31 cellular contexts compared by ENCODE assay signal in genomic region chr21:36200089-36200561, GRCh38. TPM values are rescaled to one million over a fixed set of nuclear protein-coding genes. Genes with fewer than 3 reads are reported as not detected.
A peak's percentile ranks its signal among the peaks of the same experiment; 100 is the strongest.
DNase-seq lines count a peak whose midpoint lies in the region; ATAC-seq and TF ChIP-seq lines count a peak whose summit lies in the region.
"Had no signal": no experiment of that assay in that cellular context is flagged by ENCODE, and none has a peak within 500 bp of the region (broad histone marks: within the 10 kb centered on the region; RNA-seq: fewer than 3 reads in every experiment).

No MANE protein-coding gene starts in this region.

- no peak overlapping the region for H3K27ac ChIP-seq in lower lobe of right lung
- H3K27ac ChIP-seq: BLaER1, breast epithelium, SJCRH30, WERI-Rb-1 had no signal

- no peaks in the 10 kb centered on the region for H3K4me1 ChIP-seq in lower lobe of right lung
- H3K4me1 ChIP-seq: BLaER1, breast epithelium, SJCRH30 had no signal

- TF ChIP-seq CTCF in chondrocyte (IDR thresholded peaks at IDR 0.05) (no peak), lower lobe of right lung (IDR thresholded peaks at IDR 0.05) (no peak)

- no peaks in the 10 kb centered on the region for H3K27me3 Mint-ChIP-seq in chondrocyte (ENCODE audit: low read depth)
- no peaks in the 10 kb centered on the region for H3K27me3 Mint-ChIP-seq in activated T-cell treated with anti-CD3 and anti-CD28 coated beads, Interleukin-2, amount 50 U/mL, for 4 hours (ENCODE audit: low read depth)
- H3K27me3 Mint-ChIP-seq: naive thymus-derived CD4-positive, alpha-beta T cell; stimulated activated memory B cell treated with anti-CD40 and anti-IgM and Interleukin-4, amounts not matched to agents 10 μg/mL and 1 μg/mL and 100 μg/mL, for 72 hours had no signal

- no peak overlapping the region for H3K4me3 Mint-ChIP-seq in chondrocyte (ENCODE audit: unreplicated experiment)
- H3K4me3 Mint-ChIP-seq in activated T-cell treated with anti-CD3 and anti-CD28 coated beads, Interleukin-2, amount 50 U/mL, for 4 hours = no peak overlapping the region
- H3K4me3 Mint-ChIP-seq: naive thymus-derived CD4-positive, alpha-beta T cell; stimulated activated memory B cell treated with anti-CD40 and anti-IgM and Interleukin-4, amounts not matched to agents 10 μg/mL and 1 μg/mL and 100 μg/mL, for 72 hours had no signal

- intact Hi-C loops in lower lobe of right lung (cut with DNase I) = no loop called here

- peaks cover 19% of the 10 kb centered on the region for H3K4me1 Mint-ChIP-seq in chondrocyte (ENCODE audit: low read depth)
- H3K4me1 Mint-ChIP-seq in activated T-cell treated with anti-CD3 and anti-CD28 coated beads, Interleukin-2, amount 50 U/mL, for 4 hours (ENCODE audit: low read depth) = peaks cover 10% of the 10 kb centered on the region

- H3K4me3 ChIP-seq in lower lobe of right lung = no peak overlapping the region
- H3K4me3 ChIP-seq: BLaER1, breast epithelium, prostate gland, SJCRH30 had no signal

- DNase-seq in MV-4-11 (lab: John Stamatoyannopoulos, UW) (peak; percentile 94), chondrocyte (ENCODE audit: low spot score) (peak; percentile 58), lower lobe of right lung (peak; percentile 51), NCI-H2107 (lab: John Stamatoyannopoulos, UW) (no peak), hypothalamus (lab: John Stamatoyannopoulos, UW) (no peak), NCI-H345 treated with DMSO at 0.1 percent for 48 hours (lab: John Stamatoyannopoulos, UW; ENCODE audit: unreplicated experiment) (no peak)
- no peak for DNase-seq in activated T-cell treated with anti-CD3 and anti-CD28 coated beads, Interleukin-2, amount 50 U/mL, for 4 hours
- DNase-seq: activated CD4-positive, alpha-beta T cell treated with anti-CD3 and anti-CD28 coated beads for 48 hours; activated CD8-positive, alpha-beta memory T cell treated with anti-CD3 and anti-CD28 coated beads for 24 hours; activated effector memory CD4-positive, alpha-beta T cell treated with Interleukin-2 at 50 U/mL for 16 hours; activated T-cell treated with anti-CD3 and anti-CD28 coated beads for 4 hours; anterior cingulate cortex; Calu3; DND-41; GOT3; naive thymus-derived CD4-positive, alpha-beta T cell; NCI-H1436; NCI-H2081; NCI-H2227 treated with DMSO at 0.1 percent for 48 hours; NCI-H69; nucleus accumbens; SJCRH30; SW 1271; T-helper 9 cell; trophoblast cell; WERI-Rb-1 had no signal

- no peak for ATAC-seq in lower lobe of right lung
- no peak for ATAC-seq in activated T-cell treated with anti-CD3 and anti-CD28 coated beads, Interleukin-2, amount 50 U/mL, for 4 hours
- ATAC-seq: activated naive CD4-positive, alpha-beta T cell treated with anti-CD3 and anti-CD28 coated beads, Interleukin-2, amount 50 U/mL, for 72 hours; naive thymus-derived CD4-positive, alpha-beta T cell; stimulated activated memory B cell treated with anti-CD40 and anti-IgM and Interleukin-4, amounts not matched to agents 10 μg/mL and 1 μg/mL and 100 μg/mL, for 72 hours had no signal

- H3K27ac Mint-ChIP-seq in chondrocyte (ENCODE audit: unreplicated experiment) = no peak overlapping the region
- H3K27ac Mint-ChIP-seq: activated naive CD4-positive, alpha-beta T cell treated with anti-CD3 and anti-CD28 coated beads, Interleukin-2, amount 50 U/mL, for 72 hours; naive thymus-derived CD4-positive, alpha-beta T cell; stimulated activated memory B cell treated with anti-CD40 and anti-IgM and Interleukin-4, amounts not matched to agents 10 μg/mL and 1 μg/mL and 100 μg/mL, for 72 hours had no signal

- H3K36me3 ChIP-seq in lower lobe of right lung = no peaks in the 10 kb centered on the region
- H3K36me3 ChIP-seq: breast epithelium, prostate gland, SJCRH30 had no signal

- no peaks in the 10 kb centered on the region for H3K9me3 Mint-ChIP-seq in chondrocyte (ENCODE audit: low read depth)
- no peaks in the 10 kb centered on the region for H3K9me3 Mint-ChIP-seq in activated T-cell treated with anti-CD3 and anti-CD28 coated beads, Interleukin-2, amount 50 U/mL, for 4 hours
- H3K9me3 Mint-ChIP-seq: activated naive CD4-positive, alpha-beta T cell treated with anti-CD3 and anti-CD28 coated beads, Interleukin-2, amount 50 U/mL, for 72 hours; naive thymus-derived CD4-positive, alpha-beta T cell; stimulated activated memory B cell treated with anti-CD40 and anti-IgM and Interleukin-4, amounts not matched to agents 10 μg/mL and 1 μg/mL and 100 μg/mL, for 72 hours had no signal

- H3K36me3 Mint-ChIP-seq in chondrocyte (ENCODE audit: low read depth) = peaks cover 8% of the 10 kb centered on the region
- peaks cover 22% of the 10 kb centered on the region for H3K36me3 Mint-ChIP-seq in activated T-cell treated with anti-CD3 and anti-CD28 coated beads, Interleukin-2, amount 50 U/mL, for 4 hours (ENCODE audit: insufficient read depth)

- H3K9me3 ChIP-seq in lower lobe of right lung = no peaks in the 10 kb centered on the region
- H3K9me3 ChIP-seq: BLaER1, breast epithelium, prostate gland had no signal

- H3K27me3 ChIP-seq in lower lobe of right lung (ENCODE audit: low read depth) = no peaks in the 10 kb centered on the region
- H3K27me3 ChIP-seq: BLaER1, breast epithelium, SJCRH30 had no signal

RNA-seq across cellular contexts. Expression of gene DOP1B, which starts 43.5 kb away (rescaled TPM):
- total RNA-seq in chondrocyte = 17.1 to 23.1 TPM (median 17.8 TPM) in 3 replicates
- 24.6 TPM for total RNA-seq in lower lobe of right lung
- 10 to 100 TPM in 1 of 3 donors, 1 to 10 TPM in 2; 8.1 to 10.8 (median 9.6) TPM for total RNA-seq in activated T-cell treated with anti-CD3 and anti-CD28 coated beads, Interleukin-2, amount 50 U/mL, for 4 hours

Comparison
In these comparisons a context has a peak if more than half of its experiments do, and no peak if none do; other contexts are left out.
1. DNase-seq: peak in MV-4-11 (single experiment), chondrocyte (single experiment) and lower lobe of right lung (single experiment); none in NCI-H2107 (single experiment), hypothalamus (0 of 51), activated T-cell treated with anti-CD3 and anti-CD28 coated beads, Interleukin-2, amount 50 U/mL, for 4 hours (single experiment) and NCI-H345 treated with DMSO at 0.1 percent for 48 hours (single experiment).